29 cellular contexts compared by ENCODE assay signal in genomic region chr1:247304046-247304445, GRCh38. TPM values are rescaled to one million over a fixed set of nuclear protein-coding genes. Genes with fewer than 3 reads are reported as not detected.
"Had no signal": no experiment of that assay in that cellular context is flagged by ENCODE, and none has a peak within 500 bp of the region (broad histone marks: within the 10 kb centered on the region; RNA-seq: fewer than 3 reads in every experiment).

No MANE protein-coding gene starts in this region.

- H3K4me1 ChIP-seq: esophagus muscularis mucosa, foreskin keratinocyte, heart left ventricle, uterus had no signal

- H3K27ac Mint-ChIP-seq: activated CD4-positive, alpha-beta T cell treated with anti-CD3 and anti-CD28 coated beads for 36 hours; activated naive CD4-positive, alpha-beta T cell treated with anti-CD3 and anti-CD28 coated beads, Interleukin-2, amount 10 ng/mL, durations not matched to agents 7 days and 5 days; endodermal cell; mesothelial cell of epicardium; stimulated activated effector memory CD8-positive, alpha-beta T cell treated with anti-CD3 and anti-CD28 coated beads, Interleukin-12 subunit alpha, Interleukin-12 subunit beta, amount 100 ng/mL, for 72 hours; stimulated activated naive CD8-positive, alpha-beta T cell treated with anti-CD3 and anti-CD28 coated beads, Interleukin-15, Interleukin-2, amounts not matched to agents 100 ng/mL and 50 ng/mL, for 24 hours; type B pancreatic cell had no signal

- H3K27ac ChIP-seq: esophagus muscularis mucosa, foreskin keratinocyte, heart left ventricle, SK-N-MC, thoracic aorta, uterus had no signal

- H3K4me3 ChIP-seq: esophagus muscularis mucosa, heart left ventricle, SK-N-MC, thoracic aorta, uterus had no signal

- H3K4me1 Mint-ChIP-seq: activated CD4-positive, alpha-beta T cell treated with anti-CD3 and anti-CD28 coated beads for 36 hours; activated naive CD4-positive, alpha-beta T cell treated with anti-CD3 and anti-CD28 coated beads, Interleukin-2, amount 10 ng/mL, durations not matched to agents 7 days and 5 days; mesothelial cell of epicardium; stimulated activated effector memory CD8-positive, alpha-beta T cell treated with anti-CD3 and anti-CD28 coated beads, Interleukin-12 subunit alpha, Interleukin-12 subunit beta, amount 100 ng/mL, for 72 hours had no signal

- H3K27me3 Mint-ChIP-seq: activated CD4-positive, alpha-beta T cell treated with anti-CD3 and anti-CD28 coated beads for 36 hours; activated naive CD4-positive, alpha-beta T cell treated with anti-CD3 and anti-CD28 coated beads, Interleukin-2, amount 10 ng/mL, durations not matched to agents 7 days and 5 days; naive thymus-derived CD8-positive, alpha-beta T cell; stimulated activated naive CD8-positive, alpha-beta T cell treated with anti-CD3 and anti-CD28 coated beads, Interleukin-15, Interleukin-2, amounts not matched to agents 100 ng/mL and 50 ng/mL, for 24 hours; type B pancreatic cell had no signal

- H3K4me3 Mint-ChIP-seq: activated CD4-positive, alpha-beta T cell treated with anti-CD3 and anti-CD28 coated beads for 36 hours; activated naive CD4-positive, alpha-beta T cell treated with anti-CD3 and anti-CD28 coated beads, Interleukin-2, amount 10 ng/mL, durations not matched to agents 7 days and 5 days; endodermal cell; mesothelial cell of epicardium; naive thymus-derived CD8-positive, alpha-beta T cell; stimulated activated effector memory CD8-positive, alpha-beta T cell treated with anti-CD3 and anti-CD28 coated beads, Interleukin-12 subunit alpha, Interleukin-12 subunit beta, amount 100 ng/mL, for 72 hours; stimulated activated naive CD8-positive, alpha-beta T cell treated with anti-CD3 and anti-CD28 coated beads, Interleukin-15, Interleukin-2, amounts not matched to agents 100 ng/mL and 50 ng/mL, for 24 hours; type B pancreatic cell had no signal

- H3K36me3 ChIP-seq: uterus had no signal

- DNase-seq: activated CD4-positive, alpha-beta T cell treated with anti-CD3 and anti-CD28 coated beads for 36 hours; activated CD4-positive, CD25-positive, alpha-beta regulatory T cell; activated CD8-positive, alpha-beta memory T cell treated with anti-CD3 and anti-CD28 coated beads for 24 hours; activated gamma-delta T cell; activated naive CD4-positive, alpha-beta T cell treated with anti-CD3 and anti-CD28 coated beads, Interleukin-2, amount 10 ng/mL, durations not matched to agents 7 days and 5 days; amygdala; caudate nucleus; endodermal cell; foreskin keratinocyte; heart left ventricle; mammary epithelial cell; naive thymus-derived CD8-positive, alpha-beta T cell; stimulated activated CD4-positive, alpha-beta T cell treated with anti-CD3 and anti-CD28 coated beads, Interleukin-4, amount 100 ng/mL, for 24 hours; uterus had no signal

- H3K9me3 ChIP-seq: esophagus muscularis mucosa, heart left ventricle, thoracic aorta, uterus had no signal

- ATAC-seq: activated CD4-positive, alpha-beta T cell treated with anti-CD3 and anti-CD28 coated beads for 36 hours; foreskin keratinocyte; naive thymus-derived CD8-positive, alpha-beta T cell; stimulated activated effector memory CD8-positive, alpha-beta T cell treated with anti-CD3 and anti-CD28 coated beads, Interleukin-12 subunit alpha, Interleukin-12 subunit beta, amount 100 ng/mL, for 72 hours had no signal

- H3K9me3 Mint-ChIP-seq: activated naive CD4-positive, alpha-beta T cell treated with anti-CD3 and anti-CD28 coated beads, Interleukin-2, amount 10 ng/mL, durations not matched to agents 7 days and 5 days; mesothelial cell of epicardium; naive thymus-derived CD8-positive, alpha-beta T cell; stimulated activated effector memory CD8-positive, alpha-beta T cell treated with anti-CD3 and anti-CD28 coated beads, Interleukin-12 subunit alpha, Interleukin-12 subunit beta, amount 100 ng/mL, for 72 hours; stimulated activated naive CD8-positive, alpha-beta T cell treated with anti-CD3 and anti-CD28 coated beads, Interleukin-15, Interleukin-2, amounts not matched to agents 100 ng/mL and 50 ng/mL, for 24 hours; type B pancreatic cell had no signal

- H3K27me3 ChIP-seq: esophagus muscularis mucosa, foreskin keratinocyte, heart left ventricle, uterus had no signal

RNA-seq across cellular contexts. Expression of gene VN1R5, which starts 48.2 kb away (rescaled TPM):
- total RNA-seq: activated CD4-positive, alpha-beta T cell treated with anti-CD3 and anti-CD28 coated beads for 36 hours; chondrocyte; endodermal cell; esophagus muscularis mucosa; foreskin keratinocyte; heart left ventricle; kidney epithelial cell; liver; mammary epithelial cell; mesothelial cell of epicardium; naive thymus-derived CD8-positive, alpha-beta T cell; osteoblast; posterior vena cava; renal cortical epithelial cell; subcutaneous adipose tissue; T-helper 1 cell treated with Interleukin-12 subunit alpha and Interleukin-12 subunit beta and Interleukin-4 antibody, amounts not matched to agents 30 ng/mL and 1 ng/mL, for 36 hours; thoracic aorta; uterus had no signal
